In the genomic region with DNA sequence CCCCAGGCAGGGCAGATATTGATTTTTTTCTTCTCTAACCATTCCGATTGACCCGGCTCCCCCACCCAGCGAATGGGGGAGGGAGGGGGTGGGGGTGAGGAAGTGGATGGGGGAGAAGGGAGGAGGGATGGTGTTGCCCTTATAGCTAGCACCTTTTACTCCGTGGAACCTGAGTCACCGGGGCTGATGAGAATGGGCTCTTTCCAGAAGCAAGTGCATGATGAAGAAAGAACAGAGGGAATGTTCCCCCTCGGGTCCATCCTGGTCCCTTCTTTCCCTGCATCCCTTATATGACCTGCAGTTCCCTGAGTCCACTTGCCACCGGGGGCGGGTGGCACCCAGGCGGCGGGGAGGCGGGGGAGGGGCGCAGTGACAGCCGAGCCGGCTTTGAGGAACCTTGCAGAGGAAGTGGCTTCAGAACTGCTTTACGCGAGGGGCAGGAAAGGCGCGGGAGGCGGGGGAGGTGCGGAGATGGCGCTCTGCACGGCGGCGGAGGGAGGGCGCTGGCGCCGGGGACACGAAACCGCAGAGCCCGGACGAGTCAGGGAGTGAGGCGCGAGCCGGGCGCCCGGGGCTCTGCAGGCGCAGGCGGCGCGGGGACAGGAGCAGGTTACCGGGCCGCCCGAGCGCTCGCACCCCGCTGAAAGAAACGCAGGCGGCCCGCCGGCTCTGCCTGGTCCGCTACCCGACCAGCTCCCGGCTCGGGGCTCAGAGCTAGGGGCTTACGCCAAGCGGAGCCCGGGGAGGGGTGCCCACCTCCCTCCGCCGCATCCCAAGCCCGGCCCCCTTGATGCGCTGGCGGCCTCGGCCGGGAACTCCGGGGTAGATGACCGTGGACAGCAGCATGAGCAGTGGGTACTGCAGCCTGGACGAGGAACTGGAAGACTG, we compare ENCODE assay signal across 1 cellular context.
TF ChIP-seq lines count a peak whose summit lies in the region.

No MANE protein-coding gene starts in this region.

TF ChIP-seq in SK-N-SH, 30 proteins besides CTCF, POLR2A, EP300 and RAD21:
- TF ChIP-seq, protein P1, sequence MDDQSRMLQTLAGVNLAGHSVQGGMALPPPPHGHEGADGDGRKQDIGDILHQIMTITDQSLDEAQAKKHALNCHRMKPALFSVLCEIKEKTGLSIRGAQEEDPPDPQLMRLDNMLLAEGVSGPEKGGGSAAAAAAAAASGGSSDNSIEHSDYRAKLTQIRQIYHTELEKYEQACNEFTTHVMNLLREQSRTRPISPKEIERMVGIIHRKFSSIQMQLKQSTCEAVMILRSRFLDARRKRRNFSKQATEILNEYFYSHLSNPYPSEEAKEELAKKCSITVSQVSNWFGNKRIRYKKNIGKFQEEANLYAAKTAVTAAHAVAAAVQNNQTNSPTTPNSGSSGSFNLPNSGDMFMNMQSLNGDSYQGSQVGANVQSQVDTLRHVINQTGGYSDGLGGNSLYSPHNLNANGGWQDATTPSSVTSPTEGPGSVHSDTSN (IDR thresholded peaks at IDR 0.05): no peak
- TF ChIP-seq, protein P2, sequence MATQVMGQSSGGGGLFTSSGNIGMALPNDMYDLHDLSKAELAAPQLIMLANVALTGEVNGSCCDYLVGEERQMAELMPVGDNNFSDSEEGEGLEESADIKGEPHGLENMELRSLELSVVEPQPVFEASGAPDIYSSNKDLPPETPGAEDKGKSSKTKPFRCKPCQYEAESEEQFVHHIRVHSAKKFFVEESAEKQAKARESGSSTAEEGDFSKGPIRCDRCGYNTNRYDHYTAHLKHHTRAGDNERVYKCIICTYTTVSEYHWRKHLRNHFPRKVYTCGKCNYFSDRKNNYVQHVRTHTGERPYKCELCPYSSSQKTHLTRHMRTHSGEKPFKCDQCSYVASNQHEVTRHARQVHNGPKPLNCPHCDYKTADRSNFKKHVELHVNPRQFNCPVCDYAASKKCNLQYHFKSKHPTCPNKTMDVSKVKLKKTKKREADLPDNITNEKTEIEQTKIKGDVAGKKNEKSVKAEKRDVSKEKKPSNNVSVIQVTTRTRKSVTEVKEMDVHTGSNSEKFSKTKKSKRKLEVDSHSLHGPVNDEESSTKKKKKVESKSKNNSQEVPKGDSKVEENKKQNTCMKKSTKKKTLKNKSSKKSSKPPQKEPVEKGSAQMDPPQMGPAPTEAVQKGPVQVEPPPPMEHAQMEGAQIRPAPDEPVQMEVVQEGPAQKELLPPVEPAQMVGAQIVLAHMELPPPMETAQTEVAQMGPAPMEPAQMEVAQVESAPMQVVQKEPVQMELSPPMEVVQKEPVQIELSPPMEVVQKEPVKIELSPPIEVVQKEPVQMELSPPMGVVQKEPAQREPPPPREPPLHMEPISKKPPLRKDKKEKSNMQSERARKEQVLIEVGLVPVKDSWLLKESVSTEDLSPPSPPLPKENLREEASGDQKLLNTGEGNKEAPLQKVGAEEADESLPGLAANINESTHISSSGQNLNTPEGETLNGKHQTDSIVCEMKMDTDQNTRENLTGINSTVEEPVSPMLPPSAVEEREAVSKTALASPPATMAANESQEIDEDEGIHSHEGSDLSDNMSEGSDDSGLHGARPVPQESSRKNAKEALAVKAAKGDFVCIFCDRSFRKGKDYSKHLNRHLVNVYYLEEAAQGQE (IDR thresholded peaks at IDR 0.05; ENCODE audit: low read depth, low read length): peak; percentile 85
- TF ChIP-seq POLR2AphosphoS5 (IDR thresholded peaks at IDR 0.05; ENCODE audit: low read depth, low read length) (no peak), EZH2phosphoT487 (IDR thresholded peaks at IDR 0.05; ENCODE audit: borderline replicate concordance, low read depth) (no peak), MXI1 (IDR thresholded peaks at IDR 0.05; ENCODE audit: low read depth, low read length) (0 out of 2 replicates have a peak, but pooled peaks have one; percentile 19)
- TF ChIP-seq, protein P3, sequence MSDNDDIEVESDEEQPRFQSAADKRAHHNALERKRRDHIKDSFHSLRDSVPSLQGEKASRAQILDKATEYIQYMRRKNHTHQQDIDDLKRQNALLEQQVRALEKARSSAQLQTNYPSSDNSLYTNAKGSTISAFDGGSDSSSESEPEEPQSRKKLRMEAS (IDR thresholded peaks at IDR 0.05; ENCODE audit: low read depth): 0 out of 2 replicates have a peak, but pooled peaks have one; percentile 28
TF ChIP-seq in SK-N-SH: peak in this region for 3.
